Comparison of ENCODE assay signal across 14 cellular contexts in genomic region chr14:98177551-98177950, GRCh38.
DNase-seq lines count a peak whose midpoint lies in the region; ATAC-seq and TF ChIP-seq lines count a peak whose summit lies in the region.
"Had no signal": no experiment of that assay in that cellular context is flagged by ENCODE, and none has a peak within 500 bp of the region (broad histone marks: within the 10 kb centered on the region; RNA-seq: fewer than 3 reads in every experiment).

No MANE protein-coding gene starts in this region.

- H3K36me3 ChIP-seq in thymus (ENCODE audit: control insufficient read depth, insufficient read depth), result no peaks in the 10 kb centered on the region
- H3K36me3 ChIP-seq: uterus, WERI-Rb-1 had no signal

- H3K4me1 Mint-ChIP-seq in activated T-cell treated with anti-CD3 and anti-CD28 coated beads, Interleukin-2, amount 50 U/mL, for 72 hours (ENCODE audit: low read depth), result peaks cover 100% of the 10 kb centered on the region

- no peaks in the 10 kb centered on the region for H3K27me3 Mint-ChIP-seq in activated T-cell treated with anti-CD3 and anti-CD28 coated beads, Interleukin-2, amount 50 U/mL, for 72 hours (ENCODE audit: low read depth)

- H3K4me3 Mint-ChIP-seq in activated T-cell treated with anti-CD3 and anti-CD28 coated beads, Interleukin-2, amount 50 U/mL, for 72 hours, result peak overlapping the region; percentile 76 to 78

- no peaks in the 10 kb centered on the region for H3K27me3 ChIP-seq in thymus (ENCODE audit: control insufficient read depth, insufficient read depth)
- H3K27me3 ChIP-seq: uterus had no signal

- DNase-seq in stimulated activated CD4-positive, alpha-beta T cell treated with anti-CD3 and anti-CD28 coated beads, Interleukin-12 subunit alpha, Interleukin-12 subunit beta, amount 100 ng/mL, for 24 hours (ENCODE audit: low read depth in 2 of 2), result peak; percentile 69
- DNase-seq in stimulated activated CD4-positive, alpha-beta T cell treated with anti-CD3 and anti-CD28 coated beads, Interleukin-2, amount 100 ng/mL, for 48 hours, result no peak
- peak; percentile 84 to 89 for DNase-seq in activated T-cell treated with anti-CD3 and anti-CD28 coated beads, Interleukin-2, amount 50 U/mL, for 72 hours
- peak; percentile 85 for DNase-seq in stimulated activated CD4-positive, alpha-beta T cell treated with anti-CD3 and anti-CD28 coated beads, Interleukin-15, amount 100 ng/mL, for 24 hours
- DNase-seq in midbrain (lab: John Stamatoyannopoulos, UW) (no peak), amygdala (lab: John Stamatoyannopoulos, UW) (no peak), foreskin fibroblast (no peak)
- DNase-seq: anterior cingulate cortex, dorsolateral prefrontal cortex, NCI-H2081 treated with DMSO at 0.1 percent for 48 hours, uterus, WERI-Rb-1 had no signal

- WGBS in thymus, result 95% methylated on average over 1 of the region's 1 CpG

- no peak for TF ChIP-seq CTCF in foreskin fibroblast (IDR thresholded peaks at IDR 0.05; ENCODE audit: low read depth, low read length)

- H3K9me3 ChIP-seq in thymus (ENCODE audit: control insufficient read depth), result no peaks in the 10 kb centered on the region
- H3K9me3 ChIP-seq: A549, uterus had no signal

- H3K27ac Mint-ChIP-seq in activated T-cell treated with anti-CD3 and anti-CD28 coated beads, Interleukin-2, amount 50 U/mL, for 72 hours, result peak overlapping the region; percentile 92

- H3K4me3 ChIP-seq in thymus (ENCODE audit: low read length), result no peak overlapping the region
- H3K4me3 ChIP-seq in foreskin fibroblast (ENCODE audit: low read depth in 1 of 2, low read length in 2 of 2), result no peak overlapping the region
- H3K4me3 ChIP-seq: A549, dorsolateral prefrontal cortex, uterus had no signal

- peak; percentile 76 to 82 for ATAC-seq in activated T-cell treated with anti-CD3 and anti-CD28 coated beads, Interleukin-2, amount 50 U/mL, for 72 hours (replicated peaks in 1 of 2)
- ATAC-seq: A549 had no signal

- no peaks in the 10 kb centered on the region for H3K9me3 Mint-ChIP-seq in activated T-cell treated with anti-CD3 and anti-CD28 coated beads, Interleukin-2, amount 50 U/mL, for 72 hours

- H3K36me3 Mint-ChIP-seq in activated T-cell treated with anti-CD3 and anti-CD28 coated beads, Interleukin-2, amount 50 U/mL, for 72 hours (ENCODE audit: insufficient read depth in 2 of 2), result peaks cover 0 to 2% of the 10 kb centered on the region in 2 donors

- H3K27ac ChIP-seq in thymus (ENCODE audit: low read depth), result peak overlapping the region; percentile 58
- H3K27ac ChIP-seq: A549, dorsolateral prefrontal cortex, uterus, WERI-Rb-1 had no signal

- peaks cover 67% of the 10 kb centered on the region for H3K4me1 ChIP-seq in thymus (ENCODE audit: control insufficient read depth, insufficient read depth, low read length)
- H3K4me1 ChIP-seq: A549, uterus had no signal

Comparison
In these comparisons a context has a peak if more than half of its experiments do, and no peak if none do; other contexts are left out.
1. DNase-seq: peak in stimulated activated CD4-positive, alpha-beta T cell treated with anti-CD3 and anti-CD28 coated beads, Interleukin-12 subunit alpha, Interleukin-12 subunit beta, amount 100 ng/mL, for 24 hours (2 of 2), activated T-cell treated with anti-CD3 and anti-CD28 coated beads, Interleukin-2, amount 50 U/mL, for 72 hours (2 of 2) and stimulated activated CD4-positive, alpha-beta T cell treated with anti-CD3 and anti-CD28 coated beads, Interleukin-15, amount 100 ng/mL, for 24 hours (single experiment); none in stimulated activated CD4-positive, alpha-beta T cell treated with anti-CD3 and anti-CD28 coated beads, Interleukin-2, amount 100 ng/mL, for 48 hours (0 of 2), midbrain (single experiment), amygdala (0 of 56) and foreskin fibroblast (0 of 2).